ENCODE assay signal across 12 cellular contexts in genomic region chr7:37665352-37666022, GRCh38. TPM values are rescaled to one million over a fixed set of nuclear protein-coding genes. Genes with fewer than 3 reads are reported as not detected.
"Had no signal": no experiment of that assay in that cellular context is flagged by ENCODE, and none has a peak within 500 bp of the region (broad histone marks: within the 10 kb centered on the region; RNA-seq: fewer than 3 reads in every experiment).

No MANE protein-coding gene starts in this region.

- H3K4me3 Mint-ChIP-seq: activated B cell treated with CpG ODN at 0.5 μM for 24 hours; activated CD4-positive, alpha-beta T cell treated with anti-CD3 and anti-CD28 coated beads, Interleukin-2, amount 10 ng/mL, durations not matched to agents 24 days and 14 days; activated naive CD4-positive, alpha-beta T cell treated with anti-CD3 and anti-CD28 coated beads, Interleukin-2, amount 50 U/mL, for 24 hours; central memory CD8-positive, alpha-beta T cell; endodermal cell; memory B cell; T-cell had no signal

- H3K9me3 Mint-ChIP-seq: activated B cell treated with CpG ODN at 0.5 μM for 24 hours; activated CD4-positive, alpha-beta T cell treated with anti-CD3 and anti-CD28 coated beads, Interleukin-2, amount 10 ng/mL, durations not matched to agents 24 days and 14 days; activated naive CD4-positive, alpha-beta T cell treated with anti-CD3 and anti-CD28 coated beads, Interleukin-2, amount 50 U/mL, for 24 hours; activated T-helper 2 cell treated with anti-CD3 and anti-CD28 coated beads, Interferon-gamma antibody, Interleukin-2, Interleukin-4, amounts not matched to agents 10 μg/mL and 5 μg/mL and 100 μg/mL, durations not matched to agents 14 hours and 24 hours and 36 hours; central memory CD8-positive, alpha-beta T cell; endodermal cell; memory B cell; T-cell had no signal

- H3K4me1 ChIP-seq: body of pancreas had no signal

- ATAC-seq: body of pancreas, left colon, T-cell had no signal

- H3K9me3 ChIP-seq: body of pancreas had no signal

- H3K27ac ChIP-seq: body of pancreas had no signal

- H3K36me3 Mint-ChIP-seq: activated naive CD4-positive, alpha-beta T cell treated with anti-CD3 and anti-CD28 coated beads, Interleukin-2, amount 50 U/mL, for 24 hours; memory B cell; T-cell had no signal

- H3K4me3 ChIP-seq: body of pancreas had no signal

- H3K27me3 ChIP-seq: body of pancreas had no signal

- H3K27ac Mint-ChIP-seq: activated B cell treated with CpG ODN at 0.5 μM for 24 hours; activated CD4-positive, alpha-beta T cell treated with anti-CD3 and anti-CD28 coated beads, Interleukin-2, amount 10 ng/mL, durations not matched to agents 24 days and 14 days; activated naive CD4-positive, alpha-beta T cell treated with anti-CD3 and anti-CD28 coated beads, Interleukin-2, amount 50 U/mL, for 24 hours; activated T-helper 2 cell treated with anti-CD3 and anti-CD28 coated beads, Interferon-gamma antibody, Interleukin-2, Interleukin-4, amounts not matched to agents 10 μg/mL and 5 μg/mL and 100 μg/mL, durations not matched to agents 14 hours and 24 hours and 36 hours; endodermal cell; memory B cell; T-cell had no signal

- H3K4me1 Mint-ChIP-seq: activated CD4-positive, alpha-beta T cell treated with anti-CD3 and anti-CD28 coated beads, Interleukin-2, amount 10 ng/mL, durations not matched to agents 24 days and 14 days; activated naive CD4-positive, alpha-beta T cell treated with anti-CD3 and anti-CD28 coated beads, Interleukin-2, amount 50 U/mL, for 24 hours had no signal

- DNase-seq: activated B cell treated with CpG ODN at 0.5 μM for 24 hours; activated CD4-positive, alpha-beta T cell treated with anti-CD3 and anti-CD28 coated beads, Interleukin-2, amount 10 ng/mL, durations not matched to agents 24 days and 14 days; activated T-cell treated with anti-CD3 and anti-CD28 coated beads for 4 hours; body of pancreas; endodermal cell; left colon; retina; T-cell had no signal

RNA-seq across cellular contexts. Expression of gene GPR141, which starts 18.1 kb away (rescaled TPM):
- total RNA-seq: activated B cell treated with CpG ODN at 0.5 μM for 24 hours; activated CD4-positive, alpha-beta T cell treated with anti-CD3 and anti-CD28 coated beads, Interleukin-2, amount 10 ng/mL, durations not matched to agents 24 days and 14 days; activated T-helper 2 cell treated with anti-CD3 and anti-CD28 coated beads, Interferon-gamma antibody, Interleukin-2, Interleukin-4, amounts not matched to agents 10 μg/mL and 5 μg/mL and 100 μg/mL, durations not matched to agents 14 hours and 24 hours and 36 hours had no signal
